Comparison of ENCODE assay signal across 30 cellular contexts in the genomic region with DNA sequence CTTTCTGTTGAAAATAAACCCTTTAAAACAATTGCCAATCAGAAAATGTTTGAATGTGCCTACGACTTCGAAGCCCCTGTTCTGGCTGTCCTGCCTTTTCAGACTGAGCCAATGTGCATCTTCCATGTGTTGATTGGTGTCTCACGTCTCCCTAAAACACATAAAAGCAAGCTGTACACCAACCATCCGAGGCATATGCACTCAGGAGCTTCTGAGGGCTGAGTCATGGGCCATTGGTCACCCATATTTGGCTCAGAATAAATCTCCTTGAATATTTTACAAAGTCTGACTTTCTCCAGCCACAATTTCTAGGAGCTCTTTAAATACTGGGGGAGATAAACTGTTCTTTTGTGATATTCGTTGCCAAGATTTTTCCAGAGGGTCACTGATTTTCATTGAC. TPM values are rescaled to one million over a fixed set of nuclear protein-coding genes. Genes with fewer than 3 reads are reported as not detected.
A peak's percentile ranks its signal among the peaks of the same experiment; 100 is the strongest.
DNase-seq lines count a peak whose midpoint lies in the region; ATAC-seq, FAIRE-seq and TF ChIP-seq lines count a peak whose summit lies in the region.
"Had no signal": no experiment of that assay in that cellular context is flagged by ENCODE, and none has a peak within 500 bp of the region (broad histone marks: within the 10 kb centered on the region; RNA-seq: fewer than 3 reads in every experiment).

No MANE protein-coding gene starts in this region.

- H3K14ac ChIP-seq in IMR-90 (replicated peaks; ENCODE audit: low read depth, low read length), result no peak overlapping the region

- FAIRE-seq in astrocyte (lab: Jason Lieb, UNC), result no peak
- FAIRE-seq: A549, endometrium had no signal

- H3K56ac ChIP-seq in IMR-90 (ENCODE audit: extremely low read depth, insufficient read depth, low read length), result no peak overlapping the region

- DNase-seq in AG10803 (ENCODE audit: low read depth) (peak; percentile 11), IMR-90 (peak; percentile 31), astrocyte (ENCODE audit: low read depth) (peak; percentile 16), kidney tubule cell (ENCODE audit: low spot score) (peak; percentile 57), NCI-H526 treated with DMSO at 0.1 percent for 48 hours (lab: John Stamatoyannopoulos, UW) (no peak), ureter (ENCODE audit: low spot score) (no peak), GM19240 (ENCODE audit: insufficient read length, low spot score) (no peak)
- DNase-seq: activated CD4-positive, alpha-beta T cell treated with anti-CD3 and anti-CD28 coated beads, Interleukin-2, amount 50 U/mL, for 48 hours; activated naive CD8-positive, alpha-beta T cell treated with anti-CD3 and anti-CD28 coated beads, Interleukin-2, amount 10 ng/mL, durations not matched to agents 7 days and 5 days; cortex of kidney; GF-D8; head of caudate nucleus; left lung; MM.1S; NCI-H1436; NCI-H510A treated with DMSO at 0.1 percent for 48 hours; SK-N-SH; stimulated activated CD4-positive, alpha-beta T cell treated with anti-CD3 and anti-CD28 coated beads, Interleukin-15, amount 100 ng/mL, for 24 hours; WERI-Rb-1 had no signal

- no peak overlapping the region for H2AK5ac ChIP-seq in IMR-90 (ENCODE audit: low read depth, low read length)

- no peak for TF ChIP-seq POLR2A in IMR-90 (IDR thresholded peaks at IDR 0.05; ENCODE audit: low read depth, low read length)

- H3K9ac ChIP-seq in IMR-90 (ENCODE audit: low read depth, low read length) (no peak overlapping the region), astrocyte (ENCODE audit: low read length) (no peak overlapping the region)
- H3K9ac ChIP-seq: parathyroid adenoma, SK-N-SH had no signal

- no peak overlapping the region for H3K27ac Mint-ChIP-seq in astrocyte (ENCODE audit: unreplicated experiment)
- H3K27ac Mint-ChIP-seq: activated naive CD8-positive, alpha-beta T cell treated with anti-CD3 and anti-CD28 coated beads, Interleukin-2, amount 10 ng/mL, durations not matched to agents 7 days and 5 days; CD14-positive monocyte; natural killer cell treated with Interleukin-12 subunit alpha and Interleukin-12 subunit beta and Interleukin-15 and Interleukin-18, amount 100 ng/mL, for 72 hours; T-helper 2 cell treated with Interferon-gamma antibody and Interleukin-4, amounts not matched to agents 5 μg/mL and 100 μg/mL, for 36 hours; type B pancreatic cell had no signal

- H3K23ac ChIP-seq in IMR-90 (ENCODE audit: low read depth, low read length), result no peak overlapping the region

- intact Hi-C loops in IMR-90 (cut with micrococcal nuclease), result no loop called here

- H3K9me1 ChIP-seq in IMR-90 (ENCODE audit: insufficient read depth, low read length), result no peaks in the 10 kb centered on the region

- no peak overlapping the region for H2BK15ac ChIP-seq in IMR-90 (ENCODE audit: low read depth, low read length)

- H4K91ac ChIP-seq in IMR-90 (ENCODE audit: insufficient read depth, low read depth, low read length), result no peak overlapping the region

- no peak overlapping the region for H4K8ac ChIP-seq in IMR-90 (ENCODE audit: low read depth in 2 of 2, low read length in 2 of 2)

- H3K18ac ChIP-seq in IMR-90 (ENCODE audit: low read depth, low read length), result no peak overlapping the region

- dilution Hi-C loops in IMR-90 (cut with HindIII; ENCODE audit: low sequenced_read_pairs, unreplicated experiment), result no loop called here

- no peak overlapping the region for H2BK20ac ChIP-seq in IMR-90 (ENCODE audit: low read depth, low read length)

- H3K4me1 ChIP-seq in IMR-90 (ENCODE audit: control insufficient read depth, insufficient read depth, low read length) (no peaks in the 10 kb centered on the region), astrocyte (ENCODE audit: insufficient read depth, low read length) (no peaks in the 10 kb centered on the region)
- H3K4me1 ChIP-seq: A549, left lung, parathyroid adenoma had no signal

- no CpG with 5 or more reads among the region's 5 CpGs for WGBS in IMR-90 (ENCODE audit: extremely low coverage in 2 of 2, insufficient read length in 1 of 2), 2 experiments

- POLR2A ChIA-PET in IMR-90 (lab: Charles Lee; ENCODE audit: unreplicated experiment), result no interaction called here

- in situ Hi-C loops in IMR-90 (cut with MboI; ENCODE audit: low sequenced_read_pairs), result no loop called here

- H2AFZ ChIP-seq in IMR-90 (replicated peaks; ENCODE audit: low read length, poor library complexity), result no peak overlapping the region
- H2AFZ ChIP-seq in astrocyte (ENCODE audit: low read depth, low read length), result no peak overlapping the region
- H2AFZ ChIP-seq: parathyroid adenoma had no signal

- H4K20me1 ChIP-seq in IMR-90 (ENCODE audit: insufficient read depth, low read length), result no peaks in the 10 kb centered on the region
- H4K20me1 ChIP-seq in astrocyte (ENCODE audit: insufficient read depth, low read length), result no peaks in the 10 kb centered on the region

- peak overlapping the region; percentile 15 for H2AK9ac ChIP-seq in IMR-90 (replicated peaks; ENCODE audit: low read depth, low read length, poor library complexity)

- H3K36me3 Mint-ChIP-seq in astrocyte (ENCODE audit: low read depth, unreplicated experiment), result no peaks in the 10 kb centered on the region
- H3K36me3 Mint-ChIP-seq: activated naive CD8-positive, alpha-beta T cell treated with anti-CD3 and anti-CD28 coated beads, Interleukin-2, amount 10 ng/mL, durations not matched to agents 7 days and 5 days; CD14-positive monocyte; natural killer cell treated with Interleukin-12 subunit alpha and Interleukin-12 subunit beta and Interleukin-15 and Interleukin-18, amount 100 ng/mL, for 72 hours; type B pancreatic cell had no signal

- H3K9me3 Mint-ChIP-seq in astrocyte (ENCODE audit: unreplicated experiment), result peaks cover 2% of the 10 kb centered on the region
- H3K9me3 Mint-ChIP-seq: natural killer cell treated with Interleukin-12 subunit alpha and Interleukin-12 subunit beta and Interleukin-15 and Interleukin-18, amount 100 ng/mL, for 72 hours; T-helper 2 cell treated with Interferon-gamma antibody and Interleukin-4, amounts not matched to agents 5 μg/mL and 100 μg/mL, for 36 hours; type B pancreatic cell had no signal

- H3K79me1 ChIP-seq in IMR-90 (ENCODE audit: low read depth in 1 of 2, low read length in 2 of 2), result no peaks in the 10 kb centered on the region

- H3K4me3 Mint-ChIP-seq in astrocyte (ENCODE audit: unreplicated experiment), result no peak overlapping the region
- H3K4me3 Mint-ChIP-seq: activated naive CD8-positive, alpha-beta T cell treated with anti-CD3 and anti-CD28 coated beads, Interleukin-2, amount 10 ng/mL, durations not matched to agents 7 days and 5 days; CD14-positive monocyte; natural killer cell treated with Interleukin-12 subunit alpha and Interleukin-12 subunit beta and Interleukin-15 and Interleukin-18, amount 100 ng/mL, for 72 hours; T-helper 2 cell treated with Interferon-gamma antibody and Interleukin-4, amounts not matched to agents 5 μg/mL and 100 μg/mL, for 36 hours; type B pancreatic cell had no signal

- TF ChIP-seq CTCF in AG10803 (conservative IDR thresholded peaks at IDR 0.05; ENCODE audit: low read length) (no peak), IMR-90 (conservative IDR thresholded peaks at IDR 0.05; ENCODE audit: low read depth, low read length) (no peak), astrocyte (IDR thresholded peaks at IDR 0.05; ENCODE audit: insufficient read depth, low read depth, low read length) (no peak)

- CTCF ChIA-PET in IMR-90 (lab: Yijun Ruan, JAX), result interaction anchor here (0.6 to 1.9 kb wide), 2 partner anchors 11 to 544 kb away, joined by 3 to 4 read pairs; no protein-coding TSS in a partner anchor

- BruUV-seq in IMR-90 (replicated peaks; lab: Mats Ljungman, UMichigan), result no TSS peak

- H3K4me1 Mint-ChIP-seq in astrocyte (ENCODE audit: low read depth, unreplicated experiment), result peaks cover 6% of the 10 kb centered on the region
- H3K4me1 Mint-ChIP-seq: activated naive CD8-positive, alpha-beta T cell treated with anti-CD3 and anti-CD28 coated beads, Interleukin-2, amount 10 ng/mL, durations not matched to agents 7 days and 5 days; CD14-positive monocyte had no signal

- H3K27me3 ChIP-seq in IMR-90 (ENCODE audit: control insufficient read depth, insufficient read depth, low read length), result no peaks in the 10 kb centered on the region
- H3K27me3 ChIP-seq in astrocyte (ENCODE audit: insufficient read depth, low read length), result no peaks in the 10 kb centered on the region
- H3K27me3 ChIP-seq: left lung had no signal

- H4K5ac ChIP-seq in IMR-90 (ENCODE audit: low read depth, low read length), result no peak overlapping the region

- no peak overlapping the region for H3K27ac ChIP-seq in IMR-90 (ENCODE audit: insufficient read depth, low read length)
- no peak overlapping the region for H3K27ac ChIP-seq in astrocyte (ENCODE audit: low read depth, low read length)
- H3K27ac ChIP-seq: A549, left lung, parathyroid adenoma, WERI-Rb-1 had no signal

- H3K9me3 ChIP-seq in IMR-90 (ENCODE audit: control insufficient read depth, insufficient read depth, low read length) (no peaks in the 10 kb centered on the region), astrocyte (ENCODE audit: insufficient read depth, low read depth, low read length) (no peaks in the 10 kb centered on the region)
- H3K9me3 ChIP-seq: A549, left lung, SK-N-SH had no signal

- no peak overlapping the region for H3K4ac ChIP-seq in IMR-90 (ENCODE audit: low read depth, low read length)

- H3K4me3 ChIP-seq in AG10803 (ENCODE audit: low read length) (no peak overlapping the region), IMR-90 (ENCODE audit: insufficient read depth, low read depth, low read length) (no peak overlapping the region), astrocyte (ENCODE audit: insufficient read depth, low read depth, low read length) (no peak overlapping the region)
- H3K4me3 ChIP-seq: A549, left lung had no signal

- H3K79me2 ChIP-seq in astrocyte (ENCODE audit: insufficient read depth, low read length), result no peaks in the 10 kb centered on the region
- H3K79me2 ChIP-seq: parathyroid adenoma had no signal

- H3K4me2 ChIP-seq in IMR-90 (ENCODE audit: low read depth, low read length) (no peak overlapping the region), astrocyte (ENCODE audit: low read length) (no peak overlapping the region)
- H3K4me2 ChIP-seq: A549, SK-N-SH had no signal

- ATAC-seq in IMR-90 (ENCODE audit: low read depth), result peak; percentile 59; the same call in 1 of the 2 replicates
- ATAC-seq in HG02981 (IDR thresholded peaks at IDR 0.05; ENCODE audit: unreplicated experiment), result no peak
- ATAC-seq: left lung; natural killer cell treated with Interleukin-12 subunit alpha and Interleukin-12 subunit beta and Interleukin-15 and Interleukin-18, amount 100 ng/mL, for 72 hours; sciatic nerve had no signal

- H3K36me3 ChIP-seq in IMR-90 (ENCODE audit: control insufficient read depth, insufficient read depth, low read length) (no peaks in the 10 kb centered on the region), astrocyte (ENCODE audit: insufficient read depth, low read length) (no peaks in the 10 kb centered on the region)
- H3K36me3 ChIP-seq: left lung, WERI-Rb-1 had no signal

- no peak for TF ChIP-seq RAD21 in IMR-90 (IDR thresholded peaks at IDR 0.05; ENCODE audit: low read length)

- no peak overlapping the region for H2BK120ac ChIP-seq in IMR-90 (ENCODE audit: low read depth, low read length)

- H3K27me3 Mint-ChIP-seq in astrocyte (ENCODE audit: low read depth, unreplicated experiment), result no peaks in the 10 kb centered on the region
- H3K27me3 Mint-ChIP-seq: natural killer cell treated with Interleukin-12 subunit alpha and Interleukin-12 subunit beta and Interleukin-15 and Interleukin-18, amount 100 ng/mL, for 72 hours; type B pancreatic cell had no signal

- H2BK5ac ChIP-seq in IMR-90 (ENCODE audit: low read depth, low read length, poor library complexity, severe bottlenecking), result no peak overlapping the region

RNA-seq across cellular contexts. Expression of gene C9orf57, which starts 53.9 kb away (rescaled TPM):
- total RNA-seq in IMR-90 (2012; rRNA removed), result not detected in 2 replicates
- not detected in 2 replicates for polyA plus RNA-seq in IMR-90 (2012; rRNA removed)
- not detected in 2 replicates for polyA plus RNA-seq in IMR-90 (2012; cell fraction: cytosol; rRNA removed)
- not detected in 2 replicates for polyA plus RNA-seq in IMR-90 (2012; cell fraction: nucleus; rRNA removed; ENCODE audit: low replicate concordance)
- total RNA-seq in astrocyte, result not detected in 2 replicates
- not detected for total RNA-seq in ureter
- total RNA-seq: activated naive CD8-positive, alpha-beta T cell treated with anti-CD3 and anti-CD28 coated beads, Interleukin-2, amount 10 ng/mL, durations not matched to agents 7 days and 5 days; fibroblast of lung; left lung; mesenteric fat pad; natural killer cell treated with Interleukin-12 subunit alpha and Interleukin-12 subunit beta and Interleukin-15 and Interleukin-18, amount 100 ng/mL, for 72 hours; sciatic nerve had no signal
- polyA plus RNA-seq: A549, CD14-positive monocyte, fibroblast of lung, SK-N-SH had no signal

Comparison
In these comparisons a context has a peak if more than half of its experiments do, and no peak if none do; other contexts are left out.
1. DNase-seq: peak in AG10803 (single experiment), IMR-90 (single experiment), astrocyte (single experiment) and kidney tubule cell (single experiment); none in NCI-H526 treated with DMSO at 0.1 percent for 48 hours (single experiment), ureter (single experiment) and GM19240 (single experiment).